In genomic region chr2:177165103-177165583, GRCh38 we compare ENCODE assay signal across 8 cellular contexts. TPM values are rescaled to one million over a fixed set of nuclear protein-coding genes. Genes with fewer than 3 reads are reported as not detected.
DNase-seq lines count a peak whose midpoint lies in the region; ATAC-seq and TF ChIP-seq lines count a peak whose summit lies in the region.

No MANE protein-coding gene starts in this region.

- TF ChIP-seq CTCF in fibroblast of villous mesenchyme (IDR thresholded peaks at IDR 0.05; ENCODE audit: insufficient read depth, low read depth, low read length), result no peak

- peak; percentile 26 for ATAC-seq in HG03432 (IDR thresholded peaks at IDR 0.05; ENCODE audit: unreplicated experiment)
- no peak for ATAC-seq in effector memory CD8-positive, alpha-beta T cell (replicated peaks)
- ATAC-seq in stimulated activated naive B cell treated with anti-CD40 and anti-IgM and Interleukin-4, amounts not matched to agents 10 μg/mL and 1 μg/mL and 100 μg/mL, for 72 hours (replicated peaks), result no peak

- DNase-seq in AG20443 (ENCODE audit: low spot score) (peak; percentile 51), SK-MEL-5 (ENCODE audit: low read depth, low spot score) (peak; percentile 66), fibroblast of villous mesenchyme (ENCODE audit: low read depth) (peak; percentile 60), pons (ENCODE audit: low spot score) (peak; percentile 89), SIG-M5 (lab: John Stamatoyannopoulos, UW) (no peak)
- no peak for DNase-seq in effector memory CD8-positive, alpha-beta T cell
- DNase-seq in stimulated activated naive B cell treated with anti-CD40 and anti-IgM and Interleukin-4, amounts not matched to agents 10 μg/mL and 1 μg/mL and 100 μg/mL, for 72 hours, result no peak

- H3K27ac Mint-ChIP-seq in effector memory CD8-positive, alpha-beta T cell, result no peak overlapping the region
- H3K27ac Mint-ChIP-seq in stimulated activated naive B cell treated with anti-CD40 and anti-IgM and Interleukin-4, amounts not matched to agents 10 μg/mL and 1 μg/mL and 100 μg/mL, for 72 hours, result no peak overlapping the region

- H3K4me1 Mint-ChIP-seq in effector memory CD8-positive, alpha-beta T cell (ENCODE audit: low read depth in 2 of 2), result peaks cover 9 to 10% of the 10 kb centered on the region in 2 donors
- H3K4me1 Mint-ChIP-seq in stimulated activated naive B cell treated with anti-CD40 and anti-IgM and Interleukin-4, amounts not matched to agents 10 μg/mL and 1 μg/mL and 100 μg/mL, for 72 hours, result peaks cover 19 to 38% of the 10 kb centered on the region in 2 donors

- no peaks in the 10 kb centered on the region for H3K9me3 Mint-ChIP-seq in effector memory CD8-positive, alpha-beta T cell
- H3K9me3 Mint-ChIP-seq in stimulated activated naive B cell treated with anti-CD40 and anti-IgM and Interleukin-4, amounts not matched to agents 10 μg/mL and 1 μg/mL and 100 μg/mL, for 72 hours, result no peaks in the 10 kb centered on the region

- H3K36me3 Mint-ChIP-seq in effector memory CD8-positive, alpha-beta T cell (ENCODE audit: insufficient read depth), result no peaks in the 10 kb centered on the region
- H3K36me3 Mint-ChIP-seq in stimulated activated naive B cell treated with anti-CD40 and anti-IgM and Interleukin-4, amounts not matched to agents 10 μg/mL and 1 μg/mL and 100 μg/mL, for 72 hours, result no peaks in the 10 kb centered on the region

- in situ Hi-C loops in SK-MEL-5 (cut with HindIII; ENCODE audit: low pct_unique_long_range_greater_than_20kb, low sequenced_read_pairs), result loop anchor here (10.0 to 25.0 kb wide), 2 partner anchors 100 to 572 kb away; partner anchors contain the start of gene NFE2L2

- no peak overlapping the region for H3K4me3 Mint-ChIP-seq in effector memory CD8-positive, alpha-beta T cell
- no peak overlapping the region for H3K4me3 Mint-ChIP-seq in stimulated activated naive B cell treated with anti-CD40 and anti-IgM and Interleukin-4, amounts not matched to agents 10 μg/mL and 1 μg/mL and 100 μg/mL, for 72 hours

- H3K4me3 ChIP-seq in fibroblast of villous mesenchyme (ENCODE audit: low read depth, low read length), result peak overlapping the region; percentile 42

- peaks cover 0 to 6% of the 10 kb centered on the region in 2 donors for H3K27me3 Mint-ChIP-seq in effector memory CD8-positive, alpha-beta T cell
- H3K27me3 Mint-ChIP-seq in stimulated activated naive B cell treated with anti-CD40 and anti-IgM and Interleukin-4, amounts not matched to agents 10 μg/mL and 1 μg/mL and 100 μg/mL, for 72 hours, result no peaks in the 10 kb centered on the region

RNA-seq across cellular contexts. Expression of gene HNRNPA3, which starts 47.5 kb away (rescaled TPM):
- 44.9 and 49.1 TPM in 2 replicates for total RNA-seq in SK-MEL-5 (2014; rRNA removed; shearing (Covaris generic))
- 192 and 204 TPM in 2 replicates for polyA plus RNA-seq in SK-MEL-5 (2015; cell fraction: cytosol; rRNA removed)
- polyA plus RNA-seq in SK-MEL-5 (2015; cell fraction: nucleus; rRNA removed), result 198 and 205 TPM in 2 replicates
- 33.2 and 38.0 TPM in 2 replicates for total RNA-seq in fibroblast of villous mesenchyme

Comparison
In these comparisons a context has a peak if more than half of its experiments do, and no peak if none do; other contexts are left out.
1. DNase-seq: peak in AG20443 (single experiment), SK-MEL-5 (single experiment), fibroblast of villous mesenchyme (single experiment) and pons (single experiment); none in effector memory CD8-positive, alpha-beta T cell (0 of 3), stimulated activated naive B cell treated with anti-CD40 and anti-IgM and Interleukin-4, amounts not matched to agents 10 μg/mL and 1 μg/mL and 100 μg/mL, for 72 hours (single experiment) and SIG-M5 (single experiment).